ENCODE assay signal across 8 cellular contexts in genomic region chr19:48169974-48170803, GRCh38. TPM values are rescaled to one million over a fixed set of nuclear protein-coding genes. Genes with fewer than 3 reads are reported as not detected.
A peak's percentile ranks its signal among the peaks of the same experiment; 100 is the strongest.
DNase-seq lines count a peak whose midpoint lies in the region; ATAC-seq and FAIRE-seq lines count a peak whose summit lies in the region.

Gene LIG1, minus strand, starts transcription at chr19:48170344. Its CDS starts 4,778 bp downstream, at chr19:48165566.
Gene ZSWIM9, plus strand, starts transcription at chr19:48170680. Its CDS starts 1,123 bp downstream, at chr19:48171803.

- peaks cover 24% of the 10 kb centered on the region for H3K36me3 Mint-ChIP-seq in effector memory CD8-positive, alpha-beta T cell (ENCODE audit: insufficient read depth)

- H3K79me1 ChIP-seq in mesendoderm (ENCODE audit: low read length): peaks cover 12% of the 10 kb centered on the region

- H3K4me1 ChIP-seq in mesendoderm (ENCODE audit: control insufficient read depth, low read depth, low read length): no peaks in the 10 kb centered on the region

- peak within 1 kb of the TSS; percentile 49 for H4K5ac ChIP-seq in mesendoderm (ENCODE audit: low read length)

- peak; percentile 98 for FAIRE-seq in HTR-8/SVneo (lab: Jason Lieb, UNC)

- H3K79me2 ChIP-seq in mesendoderm (ENCODE audit: control insufficient read depth, insufficient read depth, low read length): peaks cover 19% of the 10 kb centered on the region

- peak within 1 kb of the TSS; percentile 89 to 92 for H3K4me3 Mint-ChIP-seq in effector memory CD8-positive, alpha-beta T cell

- peak within 1 kb of the TSS; percentile 88 for H3K4me3 ChIP-seq in mesendoderm (ENCODE audit: low read length)

- H3K4me2 ChIP-seq in mesendoderm (ENCODE audit: low read length): peak within 1 kb of the TSS; percentile 91

- no peak within 1 kb of the TSS for H4K8ac ChIP-seq in mesendoderm (ENCODE audit: low read depth, low read length)

- peak within 1 kb of the TSS; percentile 84 to 93 for H3K27ac Mint-ChIP-seq in effector memory CD8-positive, alpha-beta T cell

- WGBS in mesendoderm (ENCODE audit: extremely low coverage, insufficient coverage, low lambda C conversion rate): no CpG with 5 or more reads among the region's 81 CpGs

- DNase-seq in COR-L47 (lab: John Stamatoyannopoulos, UW) (peak; percentile 92), HTR-8/SVneo (ENCODE audit: insufficient read length, low spot score) (peak; percentile 95), NOMO-1 treated with DMSO at 0.1 percent for 48 hours (lab: John Stamatoyannopoulos, UW; ENCODE audit: unreplicated experiment) (peak; percentile 96), mesendoderm (peak; percentile 97)
- DNase-seq in activated CD8-positive, alpha-beta memory T cell treated with anti-CD3 and anti-CD28 coated beads for 48 hours (ENCODE audit: low read depth in 2 of 3, low spot score in 2 of 3): peak; percentile 82 to 85 (median 85)
- peak; percentile 85 to 91 (median 88) for DNase-seq in effector memory CD8-positive, alpha-beta T cell
- DNase-seq in stimulated activated CD8-positive, alpha-beta memory T cell treated with anti-CD3 and anti-CD28 coated beads, Interleukin-12 subunit alpha, Interleukin-12 subunit beta, amount 100 ng/mL, for 4 hours (ENCODE audit: low read depth): peak; percentile 88

- peak within 1 kb of the TSS; percentile 50 for H2AK5ac ChIP-seq in mesendoderm (ENCODE audit: low read length)

- H3K27me3 Mint-ChIP-seq in effector memory CD8-positive, alpha-beta T cell: no peaks in the 10 kb centered on the region

- no peaks in the 10 kb centered on the region for H3K9me3 Mint-ChIP-seq in effector memory CD8-positive, alpha-beta T cell

- peak; percentile 73 for ATAC-seq in GM21360 (IDR thresholded peaks at IDR 0.05; ENCODE audit: unreplicated experiment)
- ATAC-seq in effector memory CD8-positive, alpha-beta T cell (replicated peaks): peak; percentile 87

- H3K27me3 ChIP-seq in mesendoderm (ENCODE audit: insufficient read depth, low read length, poor library complexity): no peaks in the 10 kb centered on the region

- H2BK5ac ChIP-seq in mesendoderm (ENCODE audit: low read length): peak within 1 kb of the TSS; percentile 92

- H3K4me1 Mint-ChIP-seq in effector memory CD8-positive, alpha-beta T cell (ENCODE audit: low read depth in 2 of 2): peaks cover 19 to 24% of the 10 kb centered on the region in 2 donors

- H3K36me3 ChIP-seq in mesendoderm (ENCODE audit: control insufficient read depth, insufficient read depth, low read length): peaks cover 2% of the 10 kb centered on the region

- H3K4ac ChIP-seq in mesendoderm (ENCODE audit: low read depth, low read length): peak within 1 kb of the TSS; percentile 73

- peak within 1 kb of the TSS; percentile 99 for H3K56ac ChIP-seq in mesendoderm (ENCODE audit: low read length)

- H3K23ac ChIP-seq in mesendoderm (ENCODE audit: low read length): no peak within 1 kb of the TSS

- H2BK120ac ChIP-seq in mesendoderm (ENCODE audit: low read depth, low read length): no peak within 1 kb of the TSS

- peak within 1 kb of the TSS; percentile 96 for H3K9ac ChIP-seq in mesendoderm (ENCODE audit: low read length)

- H2BK15ac ChIP-seq in mesendoderm (replicated peaks; ENCODE audit: low read depth): no peak within 1 kb of the TSS

- H3K27ac ChIP-seq in mesendoderm (ENCODE audit: low read depth, low read length): peak within 1 kb of the TSS; percentile 89

- H3K18ac ChIP-seq in mesendoderm (ENCODE audit: low read length): peak within 1 kb of the TSS; percentile 60

RNA-seq across cellular contexts. Expression of gene LIG1, which starts in this region (rescaled TPM):
- 47.5 TPM for polyA plus RNA-seq in mesendoderm (2013, experiment 1 of 2)
- 46.6 TPM for polyA plus RNA-seq in mesendoderm (2013, experiment 2 of 2)

RNA-seq across cellular contexts. Expression of gene ZSWIM9, which starts in this region (rescaled TPM):
- 1.5 TPM for polyA plus RNA-seq in mesendoderm (2013, experiment 1 of 2)
- 1.6 TPM for polyA plus RNA-seq in mesendoderm (2013, experiment 2 of 2)

Comparison
In these comparisons a context has a peak if more than half of its experiments do, and no peak if none do; other contexts are left out.
1. Peak in every context shown above with its lines: DNase-seq, ATAC-seq, H3K4me3 ChIP-seq and H3K27ac ChIP-seq.